1 cellular context compared by ENCODE assay signal in genomic region chr2:237593596-237594310, GRCh38.
TF ChIP-seq lines count a peak whose summit lies in the region.

No MANE protein-coding gene starts in this region.

TF ChIP-seq in HepG2, 621 proteins besides CTCF, POLR2A, EP300 and RAD21 (continued from another document):
- TF ChIP-seq, protein P1, sequence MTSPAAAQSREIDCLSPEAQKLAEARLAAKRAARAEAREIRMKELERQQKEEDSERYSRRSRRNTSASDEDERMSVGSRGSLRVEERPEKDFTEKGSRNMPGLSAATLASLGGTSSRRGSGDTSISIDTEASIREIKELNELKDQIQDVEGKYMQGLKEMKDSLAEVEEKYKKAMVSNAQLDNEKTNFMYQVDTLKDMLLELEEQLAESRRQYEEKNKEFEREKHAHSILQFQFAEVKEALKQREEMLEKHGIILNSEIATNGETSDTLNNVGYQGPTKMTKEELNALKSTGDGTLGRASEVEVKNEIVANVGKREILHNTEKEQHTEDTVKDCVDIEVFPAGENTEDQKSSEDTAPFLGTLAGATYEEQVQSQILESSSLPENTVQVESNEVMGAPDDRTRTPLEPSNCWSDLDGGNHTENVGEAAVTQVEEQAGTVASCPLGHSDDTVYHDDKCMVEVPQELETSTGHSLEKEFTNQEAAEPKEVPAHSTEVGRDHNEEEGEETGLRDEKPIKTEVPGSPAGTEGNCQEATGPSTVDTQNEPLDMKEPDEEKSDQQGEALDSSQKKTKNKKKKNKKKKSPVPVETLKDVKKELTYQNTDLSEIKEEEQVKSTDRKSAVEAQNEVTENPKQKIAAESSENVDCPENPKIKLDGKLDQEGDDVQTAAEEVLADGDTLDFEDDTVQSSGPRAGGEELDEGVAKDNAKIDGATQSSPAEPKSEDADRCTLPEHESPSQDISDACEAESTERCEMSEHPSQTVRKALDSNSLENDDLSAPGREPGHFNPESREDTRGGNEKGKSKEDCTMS (CRISPR knock-in tag; conservative IDR thresholded peaks at IDR 0.05), result no peak
- TF ChIP-seq, protein P2, sequence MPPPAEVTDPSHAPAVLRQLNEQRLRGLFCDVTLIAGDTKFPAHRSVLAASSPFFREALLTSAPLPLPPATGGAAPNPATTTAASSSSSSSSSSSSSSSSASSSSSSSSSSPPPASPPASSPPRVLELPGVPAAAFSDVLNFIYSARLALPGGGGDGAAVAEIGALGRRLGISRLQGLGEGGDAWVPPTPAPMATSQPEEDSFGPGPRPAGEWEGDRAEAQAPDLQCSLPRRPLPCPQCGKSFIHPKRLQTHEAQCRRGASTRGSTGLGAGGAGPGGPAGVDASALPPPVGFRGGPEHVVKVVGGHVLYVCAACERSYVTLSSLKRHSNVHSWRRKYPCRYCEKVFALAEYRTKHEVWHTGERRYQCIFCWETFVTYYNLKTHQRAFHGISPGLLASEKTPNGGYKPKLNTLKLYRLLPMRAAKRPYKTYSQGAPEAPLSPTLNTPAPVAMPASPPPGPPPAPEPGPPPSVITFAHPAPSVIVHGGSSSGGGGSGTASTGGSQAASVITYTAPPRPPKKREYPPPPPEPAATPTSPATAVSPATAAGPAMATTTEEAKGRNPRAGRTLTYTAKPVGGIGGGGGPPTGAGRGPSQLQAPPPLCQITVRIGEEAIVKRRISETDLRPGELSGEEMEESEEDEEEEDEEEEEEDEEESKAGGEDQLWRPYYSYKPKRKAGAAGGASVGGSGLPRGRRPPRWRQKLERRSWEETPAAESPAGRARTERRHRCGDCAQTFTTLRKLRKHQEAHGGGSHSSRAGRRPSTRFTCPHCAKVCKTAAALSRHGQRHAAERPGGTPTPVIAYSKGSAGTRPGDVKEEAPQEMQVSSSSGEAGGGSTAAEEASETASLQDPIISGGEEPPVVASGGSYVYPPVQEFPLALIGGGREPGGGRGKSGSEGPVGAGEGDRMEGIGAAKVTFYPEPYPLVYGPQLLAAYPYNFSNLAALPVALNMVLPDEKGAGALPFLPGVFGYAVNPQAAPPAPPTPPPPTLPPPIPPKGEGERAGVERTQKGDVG (CRISPR knock-in tag; IDR thresholded peaks at IDR 0.05; ENCODE audit: borderline replicate concordance), result peak; percentile 33; the same call in 1 of the 2 replicates
- TF ChIP-seq TAF15 (IDR thresholded peaks at IDR 0.05; ENCODE audit: low read depth, low read length, poor library complexity, severe bottlenecking) (no peak), SIN3B (IDR thresholded peaks at IDR 0.05; ENCODE audit: low read length) (no peak), CBX5 (CRISPR knock-in tag; IDR thresholded peaks at IDR 0.05; ENCODE audit: borderline replicate concordance) (0 out of 2 replicates have a peak, but pooled peaks have one; percentile 8), TSC22D2 (CRISPR knock-in tag; IDR thresholded peaks at IDR 0.05; ENCODE audit: borderline replicate concordance) (no peak), MXD4 (CRISPR knock-in tag; IDR thresholded peaks at IDR 0.05) (no peak), ZNF256 (CRISPR knock-in tag; conservative IDR thresholded peaks at IDR 0.05) (no peak), MYC (CRISPR knock-in tag; IDR thresholded peaks at IDR 0.05; ENCODE audit: borderline replicate concordance) (0 out of 2 replicates have a peak, but pooled peaks have one; percentile 35), PRMT3 (CRISPR knock-in tag; IDR thresholded peaks at IDR 0.05; ENCODE audit: borderline replicate concordance, low read depth) (0 out of 2 replicates have a peak, but pooled peaks have one; percentile 1), MAF1 (CRISPR knock-in tag; IDR thresholded peaks at IDR 0.05; ENCODE audit: borderline replicate concordance) (peak; percentile 64; the same call in 1 of the 2 replicates)
